ENCODE assay signal across 25 cellular contexts in genomic region chr21:31917108-31917507, GRCh38. TPM values are rescaled to one million over a fixed set of nuclear protein-coding genes. Genes with fewer than 3 reads are reported as not detected.
"Had no signal": no experiment of that assay in that cellular context is flagged by ENCODE, and none has a peak within 500 bp of the region (broad histone marks: within the 10 kb centered on the region; RNA-seq: fewer than 3 reads in every experiment).

No MANE protein-coding gene starts in this region.

- H3K27me3 Mint-ChIP-seq: activated CD4-positive, alpha-beta T cell treated with anti-CD3 and anti-CD28 coated beads, Interleukin-2, amount 10 ng/mL, durations not matched to agents 7 days and 5 days; activated naive CD4-positive, alpha-beta T cell treated with anti-CD3 and anti-CD28 coated beads, Interleukin-2, amount 10 ng/mL, durations not matched to agents 7 days and 5 days; activated naive CD8-positive, alpha-beta T cell treated with anti-CD3 and anti-CD28 coated beads, Interleukin-2, amount 10 ng/mL, durations not matched to agents 7 days and 5 days; brain; IgD-negative memory B cell had no signal

- H3K36me3 Mint-ChIP-seq: activated CD4-positive, alpha-beta memory T cell treated with anti-CD3 and anti-CD28 coated beads for 36 hours; activated naive CD4-positive, alpha-beta T cell treated with anti-CD3 and anti-CD28 coated beads, Interleukin-2, amount 10 ng/mL, durations not matched to agents 7 days and 5 days; activated naive CD8-positive, alpha-beta T cell treated with anti-CD3 and anti-CD28 coated beads, Interleukin-2, amount 10 ng/mL, durations not matched to agents 7 days and 5 days; IgD-negative memory B cell had no signal

- H3K4me1 Mint-ChIP-seq: activated B cell treated with CpG ODN at 0.5 μM for 24 hours; activated CD4-positive, alpha-beta T cell treated with anti-CD3 and anti-CD28 coated beads, Interleukin-2, amount 10 ng/mL, durations not matched to agents 7 days and 5 days; activated naive CD4-positive, alpha-beta T cell treated with anti-CD3 and anti-CD28 coated beads, Interleukin-2, amount 10 ng/mL, durations not matched to agents 7 days and 5 days; activated naive CD8-positive, alpha-beta T cell treated with anti-CD3 and anti-CD28 coated beads, Interleukin-2, amount 10 ng/mL, durations not matched to agents 7 days and 5 days; activated T-helper 17 cell treated with anti-CD3 and anti-CD28 coated beads, Interleukin-2, amount 50 U/mL, for 72 hours; IgD-negative memory B cell; T-helper 17 cell had no signal

- H3K4me3 Mint-ChIP-seq: activated B cell treated with CpG ODN at 0.5 μM for 24 hours; activated CD4-positive, alpha-beta memory T cell treated with anti-CD3 and anti-CD28 coated beads for 36 hours; activated CD4-positive, alpha-beta T cell treated with anti-CD3 and anti-CD28 coated beads, Interleukin-2, amount 10 ng/mL, durations not matched to agents 7 days and 5 days; activated naive CD4-positive, alpha-beta T cell treated with anti-CD3 and anti-CD28 coated beads, Interleukin-2, amount 10 ng/mL, durations not matched to agents 7 days and 5 days; activated naive CD8-positive, alpha-beta T cell treated with anti-CD3 and anti-CD28 coated beads, Interleukin-2, amount 10 ng/mL, durations not matched to agents 7 days and 5 days; activated T-helper 17 cell treated with anti-CD3 and anti-CD28 coated beads, Interleukin-2, amount 50 U/mL, for 72 hours; brain; IgD-negative memory B cell; T-helper 17 cell had no signal

- H3K36me3 ChIP-seq: adrenal gland had no signal

- H3K9me3 Mint-ChIP-seq: activated B cell treated with CpG ODN at 0.5 μM for 24 hours; activated CD4-positive, alpha-beta memory T cell treated with anti-CD3 and anti-CD28 coated beads for 36 hours; activated CD4-positive, alpha-beta T cell treated with anti-CD3 and anti-CD28 coated beads, Interleukin-2, amount 10 ng/mL, durations not matched to agents 7 days and 5 days; activated naive CD4-positive, alpha-beta T cell treated with anti-CD3 and anti-CD28 coated beads, Interleukin-2, amount 10 ng/mL, durations not matched to agents 7 days and 5 days; activated naive CD8-positive, alpha-beta T cell treated with anti-CD3 and anti-CD28 coated beads, Interleukin-2, amount 10 ng/mL, durations not matched to agents 7 days and 5 days; activated T-helper 17 cell treated with anti-CD3 and anti-CD28 coated beads, Interleukin-2, amount 50 U/mL, for 72 hours; IgD-negative memory B cell had no signal

- H3K27ac ChIP-seq: adrenal gland had no signal

- DNase-seq: activated B cell treated with CpG ODN at 0.5 μM for 24 hours; activated CD4-positive, alpha-beta memory T cell treated with anti-CD3 and anti-CD28 coated beads for 36 hours; activated CD4-positive, alpha-beta T cell treated with anti-CD3 and anti-CD28 coated beads, Interleukin-2, amount 10 ng/mL, durations not matched to agents 7 days and 5 days; activated CD8-positive, alpha-beta memory T cell treated with anti-CD3 and anti-CD28 coated beads for 24 hours; activated gamma-delta T cell; activated naive CD4-positive, alpha-beta T cell treated with anti-CD3 and anti-CD28 coated beads, Interleukin-2, amount 10 ng/mL, durations not matched to agents 7 days and 5 days; activated naive CD8-positive, alpha-beta T cell treated with anti-CD3 and anti-CD28 coated beads, Interleukin-2, amount 10 ng/mL, durations not matched to agents 7 days and 5 days; activated T-cell treated with anti-CD3 and anti-CD28 coated beads, Interleukin-2, amount 50 U/mL, for 48 hours; adrenal gland; anterior cingulate cortex; KG1; NCI-H1092; NCI-H1417; NCI-H1930; NCI-H2171 treated with DMSO at 0.1 percent for 48 hours; NCI-H226; NCI-H526; NCI-H774; SIG-M5; T-helper 17 cell; T-helper 9 cell had no signal

- H3K4me1 ChIP-seq: adrenal gland had no signal

- H3K27me3 ChIP-seq: adrenal gland had no signal

- H3K27ac Mint-ChIP-seq: activated B cell treated with CpG ODN at 0.5 μM for 24 hours; activated CD4-positive, alpha-beta memory T cell treated with anti-CD3 and anti-CD28 coated beads for 36 hours; activated CD4-positive, alpha-beta T cell treated with anti-CD3 and anti-CD28 coated beads, Interleukin-2, amount 10 ng/mL, durations not matched to agents 7 days and 5 days; activated naive CD4-positive, alpha-beta T cell treated with anti-CD3 and anti-CD28 coated beads, Interleukin-2, amount 10 ng/mL, durations not matched to agents 7 days and 5 days; activated naive CD8-positive, alpha-beta T cell treated with anti-CD3 and anti-CD28 coated beads, Interleukin-2, amount 10 ng/mL, durations not matched to agents 7 days and 5 days; activated T-helper 17 cell treated with anti-CD3 and anti-CD28 coated beads, Interleukin-2, amount 50 U/mL, for 72 hours; brain had no signal

- H3K9me3 ChIP-seq: adrenal gland had no signal

- H3K4me3 ChIP-seq: adrenal gland had no signal

- ATAC-seq: activated T-helper 17 cell treated with anti-CD3 and anti-CD28 coated beads, Interleukin-2, amount 50 U/mL, for 72 hours; T-helper 17 cell had no signal

RNA-seq across cellular contexts. Expression of gene HUNK, which starts 44.3 kb away (rescaled TPM):
- total RNA-seq: LHCN-M2 had no signal
- polyA plus RNA-seq: IgD-negative memory B cell had no signal
